8 cellular contexts compared by ENCODE assay signal in the genomic region with DNA sequence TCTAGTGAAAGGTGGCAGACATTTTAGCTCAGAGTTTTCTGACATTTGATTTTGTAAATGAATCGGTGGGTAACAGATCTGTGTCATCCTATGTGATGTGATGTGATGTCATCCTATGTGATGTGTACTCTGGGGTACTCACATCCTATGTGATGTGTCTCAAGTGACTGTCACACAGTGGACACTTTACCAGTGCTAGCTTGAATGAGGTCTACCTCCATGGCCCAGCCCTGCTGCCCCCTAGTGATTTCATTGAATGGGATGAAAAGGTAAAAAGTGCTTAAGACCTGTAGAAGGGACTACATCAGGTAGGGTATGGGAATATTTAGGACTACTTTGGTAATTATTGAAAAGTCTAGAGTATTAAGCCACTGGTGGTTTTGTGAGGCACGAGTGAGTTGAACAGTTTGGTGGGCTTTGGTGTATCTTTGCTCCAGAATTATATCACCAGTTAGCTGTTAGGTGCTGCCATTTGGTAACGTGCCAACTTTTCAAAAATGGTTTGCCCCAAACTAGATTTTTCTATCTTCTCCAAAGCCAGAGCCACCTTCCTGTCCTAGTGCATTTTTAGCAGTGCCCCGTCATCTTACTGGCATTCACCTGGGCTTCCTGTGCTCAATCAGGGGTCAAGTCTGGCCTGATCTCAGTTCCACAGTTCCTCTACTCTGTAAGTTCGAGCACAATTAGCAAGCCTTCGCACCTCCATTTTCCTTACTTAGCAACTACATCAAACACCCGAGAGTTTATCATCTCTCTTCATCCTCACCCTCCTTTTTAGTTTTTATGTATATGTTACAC. TPM values are rescaled to one million over a fixed set of nuclear protein-coding genes. Genes with fewer than 3 reads are reported as not detected.
A peak's percentile ranks its signal among the peaks of the same experiment; 100 is the strongest.
DNase-seq lines count a peak whose midpoint lies in the region; ATAC-seq and TF ChIP-seq lines count a peak whose summit lies in the region.

No MANE protein-coding gene starts in this region.

- TF ChIP-seq CTCF in GM12872 (IDR thresholded peaks at IDR 0.05; ENCODE audit: insufficient read depth, low read depth, low read length) (peak; percentile 48), WI38 (IDR thresholded peaks at IDR 0.05; ENCODE audit: low read depth, low read length) (0 out of 2 replicates have a peak, but pooled peaks have one; percentile 8), foreskin keratinocyte (conservative IDR thresholded peaks at IDR 0.05) (peak; percentile 63), esophagus muscularis mucosa (IDR thresholded peaks at IDR 0.05) (no peak), tibial nerve (IDR thresholded peaks at IDR 0.05) (no peak)

- H3K4me3 ChIP-seq in WI38 (ENCODE audit: low read depth, low read length) = no peak overlapping the region
- H3K4me3 ChIP-seq in esophagus muscularis mucosa = no peak overlapping the region
- no peak overlapping the region for H3K4me3 ChIP-seq in tibial nerve

- intact Hi-C loops in esophagus muscularis mucosa (cut with DNase I) = loop anchor here (10.0 kb wide), 1 partner anchor 319 kb away; the partner anchor contains the start of gene TMEM270

- no peaks in the 10 kb centered on the region for H3K9me3 ChIP-seq in esophagus muscularis mucosa
- H3K9me3 ChIP-seq in tibial nerve = no peaks in the 10 kb centered on the region

- peak; percentile 52 for ATAC-seq in foreskin keratinocyte
- no peak for ATAC-seq in HG02623 (IDR thresholded peaks at IDR 0.05; ENCODE audit: unreplicated experiment)
- ATAC-seq in GM18861 (IDR thresholded peaks at IDR 0.05; ENCODE audit: unreplicated experiment) = no peak

- H3K4me1 ChIP-seq in foreskin keratinocyte (peaks cover 29% of the 10 kb centered on the region), esophagus muscularis mucosa (peaks cover 93 to 100% (median 100%) of the 10 kb centered on the region in 4 donors), tibial nerve (peaks cover 5 to 99% (median 63%) of the 10 kb centered on the region in 4 donors)

- peak overlapping the region; percentile 25 for H3K27ac ChIP-seq in foreskin keratinocyte
- H3K27ac ChIP-seq in esophagus muscularis mucosa (replicated peaks in 1 of 4) = peak overlapping the region in 2 of 4 donors; percentile 30 to 31
- no peak overlapping the region for H3K27ac ChIP-seq in tibial nerve

- TF ChIP-seq EP300 in esophagus muscularis mucosa (IDR thresholded peaks at IDR 0.05) (no peak), tibial nerve (IDR thresholded peaks at IDR 0.05) (no peak)

- H3K27me3 ChIP-seq in foreskin keratinocyte (no peaks in the 10 kb centered on the region), esophagus muscularis mucosa (no peaks in the 10 kb centered on the region), tibial nerve (no peaks in the 10 kb centered on the region)

- 55% methylated on average over 7 of the region's 7 CpGs for WGBS in esophagus muscularis mucosa
- 60 to 65% methylated on average over 7 of the region's 7 CpGs for WGBS in tibial nerve, 2 donors

- DNase-seq in ACHN (peak; percentile 46), foreskin keratinocyte (peak in 1 of 2 donors; percentile 33), esophagus muscularis mucosa (ENCODE audit: extremely low spot score) (no peak), tibial nerve (ENCODE audit: low spot score in 2 of 2) (no peak)

- TF ChIP-seq POLR2A in esophagus muscularis mucosa (IDR thresholded peaks at IDR 0.05; ENCODE audit: low read depth) (no peak), tibial nerve (IDR thresholded peaks at IDR 0.05) (no peak)

- in situ Hi-C loops in ACHN (cut with HindIII; ENCODE audit: low pct_ligation_motif_present, low pct_unique_long_range_greater_than_20kb, low sequenced_read_pairs) = loop anchor here (25.0 kb wide), 1 partner anchor 203 kb away; no protein-coding TSS in a partner anchor

- H3K36me3 ChIP-seq in esophagus muscularis mucosa = peaks cover 8 to 29% (median 12%) of the 10 kb centered on the region in 4 donors
- H3K36me3 ChIP-seq in tibial nerve = peaks cover 0 to 26% (median 0%) of the 10 kb centered on the region in 3 donors

RNA-seq across cellular contexts. Expression of gene EIF4H, which starts 9.7 kb away (rescaled TPM):
- 320 and 332 TPM in 2 replicates for total RNA-seq in foreskin keratinocyte
- 274 and 296 TPM in 2 replicates for polyA plus RNA-seq in foreskin keratinocyte
- total RNA-seq in esophagus muscularis mucosa = 100 to 1,000 TPM; 212 to 351 (median 309) TPM
- total RNA-seq in tibial nerve = 100 to 1,000 TPM; 184 to 211 (median 192) TPM

RNA-seq across cellular contexts. Expression of gene LAT2, which starts 26.0 kb away (rescaled TPM):
- total RNA-seq in foreskin keratinocyte = 0.49 and 0.85 TPM in 2 replicates
- polyA plus RNA-seq in foreskin keratinocyte = 0.38 and 0.49 TPM in 2 replicates
- total RNA-seq in esophagus muscularis mucosa = 10 to 100 TPM in 1 of 4 donors, 1 to 10 TPM in 3; 3.1 to 11.8 (median 5.7) TPM
- total RNA-seq in tibial nerve = 10 to 100 TPM in 2 of 4 donors, 1 to 10 TPM in 2; 5.1 to 15.3 (median 8.9) TPM

Comparison
In these comparisons a context has a peak if more than half of its experiments do, and no peak if none do; other contexts are left out.
1. CTCF ChIP-seq: peak in GM12872 (single experiment), WI38 (single experiment) and foreskin keratinocyte (single experiment); none in esophagus muscularis mucosa (0 of 3) and tibial nerve (0 of 5).